ENCODE assay signal across 18 cellular contexts in the genomic region with DNA sequence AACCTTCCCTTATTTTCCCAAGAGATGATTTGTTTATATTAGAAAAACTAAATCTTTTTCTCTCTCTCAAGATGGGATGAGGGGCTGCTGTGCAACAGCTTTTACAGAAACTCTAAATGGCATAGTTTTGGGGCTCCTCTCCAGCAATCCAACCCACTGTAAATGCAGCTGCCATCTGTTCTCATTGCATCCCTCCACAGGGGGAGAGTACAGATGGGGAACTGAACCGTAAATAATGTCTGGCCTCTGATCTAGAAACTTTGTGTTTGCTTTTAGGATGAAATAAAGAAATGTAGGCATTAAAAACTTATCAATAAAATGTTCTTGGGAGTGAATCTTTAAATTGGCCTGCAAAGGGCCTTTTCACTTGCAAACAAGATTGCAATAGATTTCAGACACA.
DNase-seq lines count a peak whose midpoint lies in the region; FAIRE-seq and TF ChIP-seq lines count a peak whose summit lies in the region.
"Had no signal": no experiment of that assay in that cellular context is flagged by ENCODE, and none has a peak within 500 bp of the region (broad histone marks: within the 10 kb centered on the region; RNA-seq: fewer than 3 reads in every experiment).

No MANE protein-coding gene starts in this region.

- H3K27me3 Mint-ChIP-seq in chondrocyte (ENCODE audit: low read depth), result peaks cover 3% of the 10 kb centered on the region
- H3K27me3 Mint-ChIP-seq in activated CD4-positive, alpha-beta memory T cell treated with anti-CD3 and anti-CD28 coated beads, Interleukin-2, amount 10 ng/mL, durations not matched to agents 7 days and 5 days, result no peaks in the 10 kb centered on the region
- no peaks in the 10 kb centered on the region for H3K27me3 Mint-ChIP-seq in H9 (ENCODE audit: low read depth)
- H3K27me3 Mint-ChIP-seq: B cell had no signal

- H2AFZ ChIP-seq in H9 (ENCODE audit: low read length), result no peak overlapping the region
- H2AFZ ChIP-seq: GM23248 had no signal

- no peak overlapping the region for H2AK5ac ChIP-seq in H9 (ENCODE audit: insufficient read length, low read length)

- peaks cover 2% of the 10 kb centered on the region for H3K9me3 Mint-ChIP-seq in chondrocyte (ENCODE audit: low read depth)
- H3K9me3 Mint-ChIP-seq in activated CD4-positive, alpha-beta memory T cell treated with anti-CD3 and anti-CD28 coated beads, Interleukin-2, amount 10 ng/mL, durations not matched to agents 7 days and 5 days, result no peaks in the 10 kb centered on the region
- H3K9me3 Mint-ChIP-seq in H9, result no peaks in the 10 kb centered on the region
- H3K9me3 Mint-ChIP-seq: CD8-positive, alpha-beta T cell had no signal

- H2BK20ac ChIP-seq in H9 (ENCODE audit: low read depth, low read length, poor library complexity, severe bottlenecking), result no peak overlapping the region

- no peaks in the 10 kb centered on the region for H3K23me2 ChIP-seq in H9 (ENCODE audit: insufficient read length, low read depth, low read length, poor library complexity, severe bottlenecking)

- no peak overlapping the region for H4K8ac ChIP-seq in H9 (replicated peaks; ENCODE audit: insufficient read length, low read depth, low read length)

- H3K56ac ChIP-seq in H9 (ENCODE audit: insufficient read length, low read depth, low read length), result no peak overlapping the region

- H3K36me3 Mint-ChIP-seq in chondrocyte (ENCODE audit: low read depth) (peaks cover 2% of the 10 kb centered on the region), H9 (ENCODE audit: insufficient read depth in 1 of 3, low read depth in 3 of 3) (no peaks in the 10 kb centered on the region)
- H3K36me3 Mint-ChIP-seq in activated CD4-positive, alpha-beta memory T cell treated with anti-CD3 and anti-CD28 coated beads, Interleukin-2, amount 10 ng/mL, durations not matched to agents 7 days and 5 days (ENCODE audit: low read depth), result no peaks in the 10 kb centered on the region
- H3K36me3 Mint-ChIP-seq: CD8-positive, alpha-beta T cell had no signal

- H3K9me3 ChIP-seq in H9 (ENCODE audit: control insufficient read depth, low read depth, low read length), result no peaks in the 10 kb centered on the region

- CTCF ChIA-PET in activated CD4-positive, alpha-beta memory T cell treated with anti-CD3 and anti-CD28 coated beads, Interleukin-2, amount 10 ng/mL, durations not matched to agents 7 days and 5 days (lab: Charles Lee), result no interaction called here

- H3K4ac ChIP-seq in H9 (ENCODE audit: low read depth, low read length), result no peak overlapping the region

- H4K20me1 ChIP-seq in H9 (ENCODE audit: control insufficient read depth, insufficient read depth, insufficient read length), result no peaks in the 10 kb centered on the region

- no peaks in the 10 kb centered on the region for H3K27me3 ChIP-seq in H9 (ENCODE audit: insufficient read depth, low read length)
- H3K27me3 ChIP-seq: BLaER1 treated with 17β-estradiol and CSF1 and Interleukin-3, amounts not matched to agents 10 nM and 100 nM had no signal

- H3K23ac ChIP-seq in H9 (ENCODE audit: insufficient read length, low read depth, low read length), result no peak overlapping the region

- no peak overlapping the region for H3K27ac ChIP-seq in H9 (ENCODE audit: insufficient read length, low read depth, low read length)
- H3K27ac ChIP-seq: BLaER1 treated with 17β-estradiol and CSF1 and Interleukin-3, amounts not matched to agents 10 nM and 100 nM; GM23248; HL-60 had no signal

- no peak overlapping the region for H2BK5ac ChIP-seq in H9 (ENCODE audit: insufficient read length, low read length)

- H3K27ac Mint-ChIP-seq in chondrocyte (ENCODE audit: unreplicated experiment), result no peak overlapping the region
- H3K27ac Mint-ChIP-seq in activated CD4-positive, alpha-beta memory T cell treated with anti-CD3 and anti-CD28 coated beads, Interleukin-2, amount 10 ng/mL, durations not matched to agents 7 days and 5 days, result no peak overlapping the region
- no peak overlapping the region for H3K27ac Mint-ChIP-seq in H9
- H3K27ac Mint-ChIP-seq: B cell; CD8-positive, alpha-beta T cell had no signal

- H3T11ph ChIP-seq in H9 (ENCODE audit: low read length), result no peak overlapping the region

- no peak overlapping the region for H2BK120ac ChIP-seq in H9 (ENCODE audit: low read depth, low read length, poor library complexity, severe bottlenecking)

- H4K5ac ChIP-seq in H9 (ENCODE audit: insufficient read length, low read depth, low read length), result no peak overlapping the region

- H3K4me1 ChIP-seq in H9 (ENCODE audit: insufficient read depth, low read length), result no peaks in the 10 kb centered on the region; the same call in 1 of the 2 replicates

- H3K79me2 ChIP-seq in H9 (ENCODE audit: insufficient read depth, low read length), result no peaks in the 10 kb centered on the region

- POLR2A ChIA-PET in activated CD4-positive, alpha-beta memory T cell treated with anti-CD3 and anti-CD28 coated beads, Interleukin-2, amount 10 ng/mL, durations not matched to agents 7 days and 5 days (lab: Charles Lee), result no interaction called here

- no peak overlapping the region for H4K91ac ChIP-seq in H9 (ENCODE audit: insufficient read length, low read depth, low read length)

- no peak overlapping the region for H2BK15ac ChIP-seq in H9 (ENCODE audit: low read depth, low read length)

- peak; percentile 52 for FAIRE-seq in GM18507 (lab: Jason Lieb, UNC)
- FAIRE-seq: GM19239 had no signal

- H3K4me2 ChIP-seq in H9 (ENCODE audit: insufficient read depth, insufficient read length, low read length), result no peak overlapping the region
- H3K4me2 ChIP-seq: BLaER1 treated with 17β-estradiol and CSF1 and Interleukin-3, amounts not matched to agents 10 nM and 100 nM had no signal

- peak; percentile 83 for DNase-seq in DMS 273 (lab: John Stamatoyannopoulos, UW; ENCODE audit: unreplicated experiment)
- no peak for DNase-seq in GM18507 (ENCODE audit: extremely low spot score, insufficient read length, low read depth)
- DNase-seq in NCI-H2171 treated with DMSO at 0.1 percent for 48 hours (lab: John Stamatoyannopoulos, UW), result peak; percentile 56
- DNase-seq in cerebellar cortex (ENCODE audit: low spot score), result peak; percentile 60
- DNase-seq in chondrocyte (ENCODE audit: low spot score), result no peak
- DNase-seq in ACHN, result no peak
- DNase-seq in activated CD4-positive, alpha-beta memory T cell treated with anti-CD3 and anti-CD28 coated beads, Interleukin-2, amount 10 ng/mL, durations not matched to agents 7 days and 5 days, result no peak
- no peak for DNase-seq in H9
- DNase-seq: 8988T; Calu3; CD8-positive, alpha-beta T cell; GDM1; GM23248; HCEC 1CT had no signal

- H3K18ac ChIP-seq in H9 (ENCODE audit: insufficient read length, low read depth, low read length), result no peak overlapping the region

- H3K14ac ChIP-seq in H9 (ENCODE audit: insufficient read depth, low read length), result no peak overlapping the region

- H3K4me1 Mint-ChIP-seq in chondrocyte (ENCODE audit: low read depth) (peaks cover 6% of the 10 kb centered on the region), H9 (peaks cover 17 to 18% of the 10 kb centered on the region in 2 experiments)
- H3K4me1 Mint-ChIP-seq in activated CD4-positive, alpha-beta memory T cell treated with anti-CD3 and anti-CD28 coated beads, Interleukin-2, amount 10 ng/mL, durations not matched to agents 7 days and 5 days, result no peaks in the 10 kb centered on the region
- H3K4me1 Mint-ChIP-seq: B cell had no signal

- H3K9ac ChIP-seq in H9 (ENCODE audit: extremely low read depth, insufficient read length, low read length), result no peak overlapping the region
- H3K9ac ChIP-seq: BLaER1 treated with 17β-estradiol and CSF1 and Interleukin-3, amounts not matched to agents 10 nM and 100 nM; GM23248 had no signal

- H3K4me3 Mint-ChIP-seq in chondrocyte (ENCODE audit: unreplicated experiment) (no peak overlapping the region), H9 (no peak overlapping the region)
- H3K4me3 Mint-ChIP-seq in activated CD4-positive, alpha-beta memory T cell treated with anti-CD3 and anti-CD28 coated beads, Interleukin-2, amount 10 ng/mL, durations not matched to agents 7 days and 5 days, result no peak overlapping the region
- H3K4me3 Mint-ChIP-seq: B cell; CD8-positive, alpha-beta T cell had no signal

- no peak overlapping the region for H2BK12ac ChIP-seq in H9 (ENCODE audit: insufficient read length, low read depth, low read length)

- no peaks in the 10 kb centered on the region for H3K79me1 ChIP-seq in H9 (ENCODE audit: insufficient read depth, low read depth, low read length, poor library complexity, severe bottlenecking)

- TF ChIP-seq CTCF in chondrocyte (IDR thresholded peaks at IDR 0.05), result no peak
- TF ChIP-seq CTCF in H9 (conservative IDR thresholded peaks at IDR 0.05), result no peak

- in situ Hi-C loops in ACHN (cut with HindIII; ENCODE audit: low pct_ligation_motif_present, low pct_unique_long_range_greater_than_20kb, low sequenced_read_pairs), result no loop called here

- WGBS in H9 (ENCODE audit: extremely low coverage, insufficient read length, low lambda C conversion rate), result no CpG with 5 or more reads among the region's 1 CpG

Comparison
In these comparisons a context has a peak if more than half of its experiments do, and no peak if none do; other contexts are left out.
1. DNase-seq: peak in DMS 273 (single experiment), NCI-H2171 treated with DMSO at 0.1 percent for 48 hours (single experiment) and cerebellar cortex (single experiment); none in GM18507 (single experiment), chondrocyte (single experiment), ACHN (single experiment), activated CD4-positive, alpha-beta memory T cell treated with anti-CD3 and anti-CD28 coated beads, Interleukin-2, amount 10 ng/mL, durations not matched to agents 7 days and 5 days (single experiment) and H9 (single experiment).